ENCODE assay signal across 8 cellular contexts in genomic region chr22:38756631-38757463, GRCh38. TPM values are rescaled to one million over a fixed set of nuclear protein-coding genes. Genes with fewer than 3 reads are reported as not detected.
DNase-seq lines count a peak whose midpoint lies in the region; ATAC-seq and TF ChIP-seq lines count a peak whose summit lies in the region.

No MANE protein-coding gene starts in this region.

- no peaks in the 10 kb centered on the region for H3K27me3 ChIP-seq in heart right ventricle
- no peaks in the 10 kb centered on the region for H3K27me3 ChIP-seq in right cardiac atrium (ENCODE audit: control insufficient read depth, insufficient read depth)
- H3K27me3 ChIP-seq in WERI-Rb-1 (ENCODE audit: insufficient read depth, low read depth, severe bottlenecking), result no peaks in the 10 kb centered on the region
- H3K27me3 ChIP-seq in fibroblast of lung (ENCODE audit: control insufficient read depth, insufficient read depth, low read length), result no peaks in the 10 kb centered on the region

- 58 to 61% methylated on average over 21 of the region's 21 CpGs for WGBS in heart right ventricle, 2 donors
- WGBS in right cardiac atrium, result 58% methylated on average over 21 of the region's 21 CpGs

- ATAC-seq in heart right ventricle, result no peak
- no peak for ATAC-seq in right cardiac atrium

- H3K79me2 ChIP-seq in fibroblast of lung (ENCODE audit: control insufficient read depth, insufficient read depth, low read length), result peaks cover 18% of the 10 kb centered on the region

- in situ Hi-C loops in GM13976 (cut with MboI; ENCODE audit: low sequenced_read_pairs, unreplicated experiment), result no loop called here

- H3K4me1 ChIP-seq in heart right ventricle (peaks cover 2 to 54% (median 27%) of the 10 kb centered on the region in 9 donors), right cardiac atrium (ENCODE audit: control insufficient read depth, insufficient read depth, low read length) (no peaks in the 10 kb centered on the region), fibroblast of lung (ENCODE audit: control insufficient read depth, extremely low read depth, insufficient read depth, low read length) (peaks cover 7% of the 10 kb centered on the region)

- no peak overlapping the region for H2AFZ ChIP-seq in fibroblast of lung (ENCODE audit: low read length)

- H3K36me3 ChIP-seq in heart right ventricle (peaks cover 0 to 19% (median 6%) of the 10 kb centered on the region in 9 donors), WERI-Rb-1 (peaks cover 19% of the 10 kb centered on the region), fibroblast of lung (ENCODE audit: control insufficient read depth, insufficient read depth, low read length) (peaks cover 9% of the 10 kb centered on the region)

- H4K20me1 ChIP-seq in fibroblast of lung (ENCODE audit: control insufficient read depth, extremely low read depth, insufficient read depth, low read length), result no peaks in the 10 kb centered on the region

- intact Hi-C loops in heart right ventricle (cut with DNase I), result loop anchor here in 1 of 10 donors (10.0 kb wide), 1 partner anchor 52 kb away; the partner anchor contains the start of genes GTPBP1 and JOSD1
- intact Hi-C loops in right cardiac atrium (cut with DNase I), result no loop called here

- H3K27ac ChIP-seq in heart right ventricle, result peak overlapping the region; percentile 93 to 99 (median 96)
- no peak overlapping the region for H3K27ac ChIP-seq in right cardiac atrium (ENCODE audit: low read length)
- H3K27ac ChIP-seq in WERI-Rb-1, result peak overlapping the region; percentile 93
- H3K27ac ChIP-seq in fibroblast of lung (ENCODE audit: insufficient read depth, low read length), result no peak overlapping the region

- no peaks in the 10 kb centered on the region for H3K9me3 ChIP-seq in heart right ventricle
- no peaks in the 10 kb centered on the region for H3K9me3 ChIP-seq in right cardiac atrium (ENCODE audit: control insufficient read depth, low read length)
- H3K9me3 ChIP-seq in WERI-Rb-1 (ENCODE audit: severe bottlenecking), result no peaks in the 10 kb centered on the region
- H3K9me3 ChIP-seq in fibroblast of lung (ENCODE audit: control insufficient read depth, insufficient read depth, low read depth, low read length), result no peaks in the 10 kb centered on the region

- peak overlapping the region; percentile 90 for H3K4me2 ChIP-seq in fibroblast of lung (ENCODE audit: extremely low read depth, insufficient read depth, low read length)

- DNase-seq in heart right ventricle (no peak), right cardiac atrium (no peak), WERI-Rb-1 (no peak), fibroblast of lung (ENCODE audit: low read depth in 2 of 2) (peak in 1 of 2 donors; percentile 9), HCEC 1CT (no peak), NCI-H345 (lab: John Stamatoyannopoulos, UW) (no peak), GM13976 (ENCODE audit: low spot score) (no peak)
- peak; percentile 61 for DNase-seq in stimulated activated CD8-positive, alpha-beta memory T cell treated with anti-CD3 and anti-CD28 coated beads, Interleukin-4, amount 100 ng/mL, for 48 hours

- H3K4me3 ChIP-seq in heart right ventricle, result peak overlapping the region in 9 of 10 donors; percentile 60 to 82 (median 72)
- no peak overlapping the region for H3K4me3 ChIP-seq in right cardiac atrium (ENCODE audit: low read length)
- H3K4me3 ChIP-seq in WERI-Rb-1 (ENCODE audit: low read depth, low read length), result peak overlapping the region; percentile 85
- H3K4me3 ChIP-seq in fibroblast of lung (replicated peaks in 1 of 4; ENCODE audit: control extremely low read depth in 1 of 4, insufficient read depth in 1 of 4, low read depth in 3 of 4, low read length in 4 of 4), result peak overlapping the region; percentile 52 to 72 (median 65)

- H3K9ac ChIP-seq in fibroblast of lung (ENCODE audit: insufficient read depth, low read length), result no peak overlapping the region

- no peak for TF ChIP-seq CTCF in heart right ventricle (IDR thresholded peaks at IDR 0.05)
- no peak for TF ChIP-seq CTCF in WERI-Rb-1 (IDR thresholded peaks at IDR 0.05; ENCODE audit: low read depth, low read length)
- no peak for TF ChIP-seq CTCF in fibroblast of lung (conservative IDR thresholded peaks at IDR 0.05 in 1 of 2, IDR thresholded peaks at IDR 0.05 in 1 of 2; ENCODE audit: low read depth in 1 of 2, low read length in 2 of 2)
- no peak for TF ChIP-seq CTCF in GM13976 (IDR thresholded peaks at IDR 0.05; ENCODE audit: borderline replicate concordance, control extremely low read depth, extremely low read depth, insufficient read depth, missing control alignments)

RNA-seq across cellular contexts. Expression of gene SUN2, which starts 1.0 kb away (rescaled TPM):
- 100 to 1,000 TPM in 5 of 10 donors, 10 to 100 TPM in 5; 70.2 to 178 (median 97.2) TPM for total RNA-seq in heart right ventricle
- 100 to 1,000 TPM in 1 of 2 donors, 10 to 100 TPM in 1; 38.6 to 112 TPM for polyA plus RNA-seq in heart right ventricle
- 100 to 1,000 TPM; 103 to 123 (median 116) TPM for total RNA-seq in right cardiac atrium
- polyA plus RNA-seq in right cardiac atrium, result 61.7 TPM
- total RNA-seq in fibroblast of lung, result 42.1 and 76.6 TPM in 2 replicates
- polyA plus RNA-seq in fibroblast of lung, result 26.2 and 27.4 TPM in 2 replicates
- polyA plus RNA-seq in fibroblast of lung (2012), result 46.4 and 50.4 TPM in 2 replicates
- 183 and 189 TPM in 2 replicates for polyA minus RNA-seq in fibroblast of lung (ENCODE audit: low replicate concordance)

RNA-seq across cellular contexts. Expression of gene DNAL4, which starts 37.1 kb away (rescaled TPM):
- total RNA-seq in heart right ventricle (10 to 100 TPM in 4 of 10 donors, 1 to 10 TPM in 6; 8.3 to 11.7 (median 9.9) TPM), right cardiac atrium (10 to 100 TPM; 10.7 to 13.7 (median 12.7) TPM), fibroblast of lung (23.4 and 25.1 TPM in 2 replicates)
- polyA plus RNA-seq in heart right ventricle (10 to 100 TPM in 1 of 2 donors, 1 to 10 TPM in 1; 7.7 to 10.7 TPM), right cardiac atrium (14.7 TPM), fibroblast of lung (9.0 and 13.3 TPM in 2 replicates)
- 9.3 and 9.9 TPM in 2 replicates for polyA plus RNA-seq in fibroblast of lung (2012)
- polyA minus RNA-seq in fibroblast of lung (ENCODE audit: low replicate concordance), result 17.9 and 18.1 TPM in 2 replicates

RNA-seq across cellular contexts. Expression of gene GTPBP1, which starts 51.1 kb away (rescaled TPM):
- total RNA-seq in heart right ventricle (10 to 100 TPM; 23.0 to 53.2 (median 34.2) TPM), right cardiac atrium (10 to 100 TPM; 29.1 to 34.5 (median 30.9) TPM), fibroblast of lung (18.0 and 23.1 TPM in 2 replicates)
- polyA plus RNA-seq in heart right ventricle (10 to 100 TPM; 13.5 to 18.4 TPM), right cardiac atrium (19.1 TPM), fibroblast of lung (20.6 and 26.6 TPM in 2 replicates)
- 19.6 and 22.2 TPM in 2 replicates for polyA plus RNA-seq in fibroblast of lung (2012)
- polyA minus RNA-seq in fibroblast of lung (ENCODE audit: low replicate concordance), result 59.4 and 70.1 TPM in 2 replicates

RNA-seq across cellular contexts. Expression of gene JOSD1, which starts 56.1 kb away (rescaled TPM):
- total RNA-seq in heart right ventricle, result 10 to 100 TPM; 13.7 to 37.3 (median 21.8) TPM
- polyA plus RNA-seq in heart right ventricle, result 10 to 100 TPM in 1 of 2 donors, 1 to 10 TPM in 1; 9.6 to 24.2 TPM
- total RNA-seq in right cardiac atrium, result 10 to 100 TPM; 21.4 to 28.6 (median 22.5) TPM
- polyA plus RNA-seq in right cardiac atrium, result 14.3 TPM
- 59.1 and 62.1 TPM in 2 replicates for total RNA-seq in fibroblast of lung
- polyA plus RNA-seq in fibroblast of lung, result 35.9 and 40.5 TPM in 2 replicates
- polyA plus RNA-seq in fibroblast of lung (2012), result 32.4 and 32.9 TPM in 2 replicates
- 43.6 and 54.7 TPM in 2 replicates for polyA minus RNA-seq in fibroblast of lung (ENCODE audit: low replicate concordance)

Comparison
In these comparisons a context has a peak if more than half of its experiments do, and no peak if none do; other contexts are left out.
1. H3K27ac ChIP-seq: peak in heart right ventricle (10 of 10) and WERI-Rb-1 (single experiment); none in right cardiac atrium (single experiment) and fibroblast of lung (single experiment).